ENCODE assay signal across 9 cellular contexts in genomic region chr17:28982191-28982793, GRCh38. TPM values are rescaled to one million over a fixed set of nuclear protein-coding genes. Genes with fewer than 3 reads are reported as not detected.
DNase-seq lines count a peak whose midpoint lies in the region; ATAC-seq and TF ChIP-seq lines count a peak whose summit lies in the region.
"Had no signal": no experiment of that assay in that cellular context is flagged by ENCODE, and none has a peak within 500 bp of the region (broad histone marks: within the 10 kb centered on the region; RNA-seq: fewer than 3 reads in every experiment).

No MANE protein-coding gene starts in this region.

- H3K36me3 ChIP-seq in Loucy (ENCODE audit: insufficient read depth, low read length) (no peaks in the 10 kb centered on the region), osteoblast (ENCODE audit: insufficient read depth, low read length) (no peaks in the 10 kb centered on the region)

- peaks cover 38% of the 10 kb centered on the region for H3K4me1 ChIP-seq in Loucy (ENCODE audit: insufficient read depth, low read length, poor library complexity, severe bottlenecking)
- H3K4me1 ChIP-seq in osteoblast (ENCODE audit: insufficient read depth, low read length), result no peaks in the 10 kb centered on the region

- H3K79me2 ChIP-seq in Loucy (ENCODE audit: insufficient read depth, low read length) (no peaks in the 10 kb centered on the region), osteoblast (ENCODE audit: insufficient read depth, low read length) (no peaks in the 10 kb centered on the region)

- H3K4me3 ChIP-seq in Loucy (ENCODE audit: low read length, poor library complexity, severe bottlenecking) (peak overlapping the region; percentile 41), osteoblast (ENCODE audit: insufficient read depth, low read length) (no peak overlapping the region)

- no peak overlapping the region for H3K27ac ChIP-seq in osteoblast (ENCODE audit: low read depth, low read length)

- DNase-seq in EH (ENCODE audit: low read depth), result peak; percentile 73
- DNase-seq in activated CD8-positive, alpha-beta memory T cell treated with anti-CD3 and anti-CD28 coated beads for 4 hours (ENCODE audit: low read depth in 2 of 2), result peak; percentile 29 to 39
- DNase-seq in foreskin melanocyte, result peak; percentile 46
- DNase-seq in stimulated activated CD8-positive, alpha-beta memory T cell treated with anti-CD3 and anti-CD28 coated beads, Interleukin-12 subunit alpha, Interleukin-12 subunit beta, amount 100 ng/mL, for 4 hours (ENCODE audit: low read depth), result peak; percentile 39
- no peak for DNase-seq in osteoblast (ENCODE audit: insufficient read length, low spot score, missing footprints)
- no peak for DNase-seq in ecto neural progenitor cell (ENCODE audit: low spot score)

- H4K20me1 ChIP-seq in Loucy (ENCODE audit: insufficient read depth, low read length, poor library complexity, severe bottlenecking) (no peaks in the 10 kb centered on the region), osteoblast (ENCODE audit: insufficient read depth, low read length) (no peaks in the 10 kb centered on the region)

- peaks cover 9% of the 10 kb centered on the region; the same call in 1 of the 2 replicates for H3F3A ChIP-seq in Loucy (ENCODE audit: low read depth)

- peak overlapping the region; percentile 66 for H3K9ac ChIP-seq in Loucy (ENCODE audit: low read depth, low read length, poor library complexity, severe bottlenecking)

- ATAC-seq in HG03025 (IDR thresholded peaks at IDR 0.05; ENCODE audit: low FRiP score, unreplicated experiment), result no peak

- H3K4me2 ChIP-seq in Loucy (ENCODE audit: low read depth, low read length, poor library complexity, severe bottlenecking) (peak overlapping the region; percentile 66), osteoblast (ENCODE audit: insufficient read depth, low read length) (no peak overlapping the region)

- 0 out of 2 replicates have a peak overlapping the region, but pooled peaks have one; percentile 1 for H2AFZ ChIP-seq in Loucy (ENCODE audit: low read length)
- H2AFZ ChIP-seq in osteoblast (ENCODE audit: low read length), result no peak overlapping the region

- TF ChIP-seq CTCF in Loucy (conservative IDR thresholded peaks at IDR 0.05; ENCODE audit: low read length) (no peak), osteoblast (IDR thresholded peaks at IDR 0.05; ENCODE audit: extremely low read depth, low read depth, low read length) (no peak)

- H3K9me3 ChIP-seq in Loucy (ENCODE audit: insufficient read depth, low read depth, low read length) (no peaks in the 10 kb centered on the region), osteoblast (ENCODE audit: low read depth, low read length) (no peaks in the 10 kb centered on the region)

- no peaks in the 10 kb centered on the region for H3K27me3 ChIP-seq in Loucy (ENCODE audit: insufficient read depth, low read length, poor library complexity, severe bottlenecking)
- H3K27me3 ChIP-seq in osteoblast (ENCODE audit: insufficient read depth, low read length), result peaks cover 48% of the 10 kb centered on the region

- H3K9me2 ChIP-seq in Loucy (replicated peaks; ENCODE audit: low read depth, low read length), result no peaks in the 10 kb centered on the region

RNA-seq across cellular contexts. Expression of gene SEZ6, which starts 23.5 kb away (rescaled TPM):
- total RNA-seq in osteoblast, result not detected in 2 replicates
- total RNA-seq: bronchial epithelial cell had no signal

RNA-seq across cellular contexts. Expression of gene PHF12, which starts 31.0 kb away (rescaled TPM):
- total RNA-seq in osteoblast, result 20.3 and 26.8 TPM in 2 replicates

Comparison
In these comparisons a context has a peak if more than half of its experiments do, and no peak if none do; other contexts are left out.
1. DNase-seq: peak in EH (single experiment), activated CD8-positive, alpha-beta memory T cell treated with anti-CD3 and anti-CD28 coated beads for 4 hours (2 of 2), foreskin melanocyte (single experiment) and stimulated activated CD8-positive, alpha-beta memory T cell treated with anti-CD3 and anti-CD28 coated beads, Interleukin-12 subunit alpha, Interleukin-12 subunit beta, amount 100 ng/mL, for 4 hours (single experiment); none in osteoblast (single experiment) and ecto neural progenitor cell (single experiment).